In the genomic region with DNA sequence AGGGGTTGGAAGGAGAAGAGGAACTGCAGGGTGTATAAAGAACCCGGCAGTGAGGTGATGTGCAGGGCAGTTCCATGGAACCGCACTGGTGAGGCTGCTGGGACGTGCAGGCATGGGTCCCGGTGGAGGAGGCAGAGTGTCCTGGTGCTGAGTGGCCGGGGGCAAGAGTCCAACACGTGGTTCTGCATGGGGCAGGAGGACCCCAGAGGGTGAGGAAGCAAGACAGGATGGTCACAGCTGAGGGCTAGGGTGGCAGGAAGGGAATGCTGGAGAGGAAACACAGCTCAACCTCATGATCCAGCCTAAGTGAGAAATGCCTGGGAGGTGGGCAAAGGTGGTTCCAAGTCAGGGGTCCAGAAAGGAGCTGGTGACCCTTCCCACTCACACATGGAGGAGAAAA, we compare ENCODE assay signal across 1 cellular context.
TF ChIP-seq lines count a peak whose summit lies in the region.

No MANE protein-coding gene starts in this region.

TF ChIP-seq in endothelial cell of umbilical vein, 7 proteins besides CTCF, POLR2A, EP300 and RAD21:
- TF ChIP-seq FOS (IDR thresholded peaks at IDR 0.05; ENCODE audit: borderline replicate concordance, insufficient read depth, low read length), result no peak
- no peak for TF ChIP-seq MYC (IDR thresholded peaks at IDR 0.05; ENCODE audit: low read depth, low read length)
- TF ChIP-seq, protein P1, sequence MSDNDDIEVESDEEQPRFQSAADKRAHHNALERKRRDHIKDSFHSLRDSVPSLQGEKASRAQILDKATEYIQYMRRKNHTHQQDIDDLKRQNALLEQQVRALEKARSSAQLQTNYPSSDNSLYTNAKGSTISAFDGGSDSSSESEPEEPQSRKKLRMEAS (IDR thresholded peaks at IDR 0.05; ENCODE audit: insufficient read depth, insufficient read length), result no peak
- TF ChIP-seq JUN (IDR thresholded peaks at IDR 0.05; ENCODE audit: borderline replicate concordance, insufficient read depth, insufficient read length, low read depth), result no peak
- no peak for TF ChIP-seq GATA2 (IDR thresholded peaks at IDR 0.05; ENCODE audit: insufficient read depth, insufficient read length, low read depth, low read length)
- no peak for TF ChIP-seq POLR2AphosphoS5 (IDR thresholded peaks at IDR 0.05; ENCODE audit: insufficient read depth, low read depth, low read length)
- TF ChIP-seq EZH2 (IDR thresholded peaks at IDR 0.05; ENCODE audit: borderline replicate concordance, low read depth, low read length, severe bottlenecking), result no peak
TF ChIP-seq in endothelial cell of umbilical vein: peak in this region for 0.
